ENCODE assay signal across 27 cellular contexts in the genomic region with DNA sequence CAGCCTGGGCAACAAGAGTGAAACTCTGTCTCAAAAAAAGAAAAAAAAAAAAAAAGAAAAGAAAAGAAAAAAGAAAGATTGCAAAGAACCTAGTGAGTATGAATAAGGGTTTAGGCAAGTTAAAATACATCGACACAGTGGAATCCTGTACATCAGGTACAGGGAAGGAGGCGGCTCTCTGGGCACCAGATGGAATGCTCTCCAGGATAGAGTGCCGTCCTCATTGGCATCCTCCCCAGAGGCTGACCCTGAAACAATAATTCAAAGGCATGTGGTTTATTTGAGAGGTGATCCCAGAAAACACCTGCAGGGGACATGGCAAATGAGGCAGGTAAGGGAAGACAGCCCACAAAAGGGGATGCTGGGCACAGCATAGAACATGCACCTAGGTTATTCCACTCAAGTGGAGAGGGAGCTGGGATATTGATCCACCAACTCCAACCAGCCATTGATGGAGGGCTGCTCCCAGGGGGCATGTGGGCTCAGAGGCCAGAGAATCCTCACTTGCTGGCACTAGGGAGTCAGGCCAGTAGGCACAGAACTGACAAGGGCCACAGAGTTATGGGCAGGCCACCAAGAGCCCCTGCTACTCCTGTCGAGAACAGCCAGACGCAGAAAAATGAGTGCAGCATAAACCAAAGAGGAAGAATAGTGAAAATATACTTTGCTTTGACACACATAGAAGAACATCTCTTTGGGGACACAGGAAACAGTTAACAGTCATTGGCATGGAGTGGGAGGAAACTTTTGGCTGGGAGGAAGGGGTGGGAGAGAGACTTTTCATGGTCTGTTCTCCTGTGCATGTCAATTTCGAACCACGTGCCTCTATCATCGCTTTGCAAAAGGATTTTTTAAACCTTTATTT. TPM values are rescaled to one million over a fixed set of nuclear protein-coding genes. Genes with fewer than 3 reads are reported as not detected.
DNase-seq lines count a peak whose midpoint lies in the region; ATAC-seq and TF ChIP-seq lines count a peak whose summit lies in the region.
"Had no signal": no experiment of that assay in that cellular context is flagged by ENCODE, and none has a peak within 500 bp of the region (broad histone marks: within the 10 kb centered on the region; RNA-seq: fewer than 3 reads in every experiment).

No MANE protein-coding gene starts in this region.

- H3K4me1 Mint-ChIP-seq in Calu3 (ENCODE audit: low read depth, unreplicated experiment): peaks cover 14% of the 10 kb centered on the region
- H3K4me1 Mint-ChIP-seq: T-cell had no signal

- H3K9ac ChIP-seq in DND-41 (ENCODE audit: low read depth, low read length): no peak overlapping the region

- peaks cover 3% of the 10 kb centered on the region; the same call in 1 of the 2 replicates for H3K4me1 ChIP-seq in DND-41 (ENCODE audit: insufficient read depth, low read length)
- no peaks in the 10 kb centered on the region for H3K4me1 ChIP-seq in upper lobe of right lung
- H3K4me1 ChIP-seq: SJSA1 had no signal

- no peaks in the 10 kb centered on the region for H3K9me3 ChIP-seq in DND-41 (ENCODE audit: insufficient read depth, low read length, severe bottlenecking)
- H3K9me3 ChIP-seq in upper lobe of right lung: no peaks in the 10 kb centered on the region
- H3K9me3 ChIP-seq: SJSA1 had no signal

- no peaks in the 10 kb centered on the region for H3K79me2 ChIP-seq in DND-41 (ENCODE audit: insufficient read depth, low read length)

- H3K27ac Mint-ChIP-seq in Calu3 (ENCODE audit: unreplicated experiment): no peak overlapping the region
- H3K27ac Mint-ChIP-seq: CD4-positive, alpha-beta T cell; T-cell had no signal

- H3K27ac ChIP-seq in DND-41 (ENCODE audit: low read length) (no peak overlapping the region), upper lobe of right lung (no peak overlapping the region)
- H3K27ac ChIP-seq: SJSA1 had no signal

- no peaks in the 10 kb centered on the region for H3K27me3 ChIP-seq in DND-41 (ENCODE audit: insufficient read depth, low read length, poor library complexity)
- no peaks in the 10 kb centered on the region for H3K27me3 ChIP-seq in upper lobe of right lung

- no TSS peak for BruUV-seq in Calu3 (replicated peaks; lab: Mats Ljungman, UMichigan)

- H4K20me1 ChIP-seq in DND-41 (ENCODE audit: insufficient read depth, low read length): no peaks in the 10 kb centered on the region

- no peak for TF ChIP-seq CTCF in DND-41 (IDR thresholded peaks at IDR 0.05; ENCODE audit: borderline replicate concordance, extremely low read depth, low read length, poor library complexity, severe bottlenecking)
- TF ChIP-seq CTCF in upper lobe of right lung (IDR thresholded peaks at IDR 0.05): no peak
- TF ChIP-seq CTCF in Calu3 (IDR thresholded peaks at IDR 0.05; ENCODE audit: unreplicated experiment): no peak

- H3K36me3 ChIP-seq in DND-41 (ENCODE audit: insufficient read depth, low read length) (no peaks in the 10 kb centered on the region), upper lobe of right lung (no peaks in the 10 kb centered on the region)
- H3K36me3 ChIP-seq: SJSA1 had no signal

- H3K4me2 ChIP-seq in DND-41 (ENCODE audit: insufficient read depth, low read length): no peak overlapping the region

- ATAC-seq in DND-41 (ENCODE audit: insufficient read depth, low read depth) (no peak), upper lobe of right lung (peak; percentile 54), GM19397 (IDR thresholded peaks at IDR 0.05; ENCODE audit: unreplicated experiment) (no peak)
- ATAC-seq: GM12878, HCT116, T-cell had no signal

- peak overlapping the region; percentile 25; the same call in 1 of the 2 replicates for H2AFZ ChIP-seq in DND-41 (ENCODE audit: low read depth, low read length)

- no peaks in the 10 kb centered on the region for H3K27me3 Mint-ChIP-seq in Calu3 (ENCODE audit: unreplicated experiment)

- H3K4me3 Mint-ChIP-seq in Calu3 (ENCODE audit: low read depth, unreplicated experiment): no peak overlapping the region
- H3K4me3 Mint-ChIP-seq: CD4-positive, alpha-beta T cell; T-cell had no signal

- H3K4me3 ChIP-seq in DND-41 (ENCODE audit: low read depth in 1 of 2, low read length in 2 of 2) (no peak overlapping the region), upper lobe of right lung (no peak overlapping the region)
- H3K4me3 ChIP-seq: GM12878, SJSA1 had no signal

- DNase-seq in NCI-H2171 treated with DMSO at 0.1 percent for 48 hours (lab: John Stamatoyannopoulos, UW) (peak; percentile 18), NCI-H2171 (lab: John Stamatoyannopoulos, UW) (no peak), DND-41 (no peak), NCI-H69 (lab: John Stamatoyannopoulos, UW) (peak; percentile 63), upper lobe of right lung (no peak), Calu3 (no peak)
- DNase-seq: 8988T; ACHN; CD4-positive, alpha-beta T cell; EL; GDM1; Karpas-422; NCI-H1694; NCI-H2029 treated with DMSO at 0.1 percent for 48 hours; NCI-H345; NCI-H510A treated with DMSO at 0.1 percent for 48 hours; NCI-H774; Right ventricle myocardium superior; RPMI8226; T-cell had no signal

- CTCF ChIA-PET in Calu3 (lab: Charles Lee): no interaction called here

- H3K9me3 Mint-ChIP-seq in Calu3 (ENCODE audit: low read depth, unreplicated experiment): no peaks in the 10 kb centered on the region
- H3K9me3 Mint-ChIP-seq: CD4-positive, alpha-beta T cell; T-cell had no signal

- peaks cover 6% of the 10 kb centered on the region for H3K36me3 Mint-ChIP-seq in Calu3 (ENCODE audit: insufficient read depth, unreplicated experiment)
- H3K36me3 Mint-ChIP-seq: T-cell had no signal

- intact Hi-C loops in upper lobe of right lung (cut with DNase I): no loop called here
- intact Hi-C loops in Calu3 (cut with micrococcal nuclease; ENCODE audit: unreplicated experiment): loop anchor here (10.0 kb wide), 1 partner anchor 145 kb away; no protein-coding TSS in a partner anchor

RNA-seq across cellular contexts. Expression of a gene that starts 4.2 kb away (rescaled TPM):
- not detected for total RNA-seq in upper lobe of right lung
- not detected in 2 replicates for total RNA-seq in Calu3 (2022)
- total RNA-seq: CD4-positive, alpha-beta T cell; GM12878; H4; HT-29; M059J; Right ventricle myocardium superior; T-cell had no signal

RNA-seq across cellular contexts. Expression of a gene that starts 37.9 kb away (rescaled TPM):
- 138 TPM for total RNA-seq in upper lobe of right lung
- total RNA-seq in Calu3 (2022): 54.8 and 63.6 TPM in 2 replicates

RNA-seq across cellular contexts. Expression of a gene that starts 39.3 kb away (rescaled TPM):
- 52.7 TPM for total RNA-seq in upper lobe of right lung
- 7.1 and 10.0 TPM in 2 replicates for total RNA-seq in Calu3 (2022)

RNA-seq across cellular contexts. Expression of a gene that starts 45.9 kb away (rescaled TPM):
- 74.6 TPM for total RNA-seq in upper lobe of right lung
- total RNA-seq in Calu3 (2022): 82.0 and 94.4 TPM in 2 replicates

RNA-seq across cellular contexts. Expression of a gene that starts 46.1 kb away (rescaled TPM):
- total RNA-seq in upper lobe of right lung (39.4 TPM), Calu3 (2022) (11.8 and 13.2 TPM in 2 replicates)

Comparison
In these comparisons a context has a peak if more than half of its experiments do, and no peak if none do; other contexts are left out.
1. DNase-seq: peak in NCI-H2171 treated with DMSO at 0.1 percent for 48 hours (single experiment) and NCI-H69 (single experiment); none in NCI-H2171 (single experiment), DND-41 (single experiment), upper lobe of right lung (single experiment) and Calu3 (single experiment).